ENCODE assay signal across 11 cellular contexts in the genomic region with DNA sequence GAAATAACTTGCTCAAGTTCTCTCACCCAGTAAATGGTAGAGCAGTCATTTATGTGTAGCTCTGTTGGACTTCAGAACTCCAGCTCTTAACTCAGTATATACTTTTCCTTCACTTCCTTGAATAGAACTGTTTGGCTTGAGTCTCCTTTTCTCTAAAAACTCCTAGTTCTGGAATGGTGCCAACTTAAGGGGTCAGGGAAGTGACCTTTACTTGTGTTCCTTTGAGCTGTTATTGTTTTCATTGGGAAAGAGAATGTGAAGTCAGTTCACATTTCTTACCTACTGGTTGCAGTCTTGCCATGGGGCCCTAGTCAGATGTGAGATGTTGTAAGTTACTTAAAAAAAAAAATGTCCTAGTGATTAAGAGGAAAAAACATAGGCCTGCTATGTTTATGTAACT.
DNase-seq lines count a peak whose midpoint lies in the region; ATAC-seq lines count a peak whose summit lies in the region.
"Had no signal": no experiment of that assay in that cellular context is flagged by ENCODE, and none has a peak within 500 bp of the region (broad histone marks: within the 10 kb centered on the region; RNA-seq: fewer than 3 reads in every experiment).

No MANE protein-coding gene starts in this region.

- no peaks in the 10 kb centered on the region for H3K27me3 ChIP-seq in right cardiac atrium (ENCODE audit: control insufficient read depth, insufficient read depth)

- intact Hi-C loops in right cardiac atrium (cut with DNase I) (no loop called here), sciatic nerve (cut with DNase I) (no loop called here)

- peak; percentile 66 for DNase-seq in HCEC 1CT
- peak; percentile 94 for DNase-seq in brain pericyte (ENCODE audit: low read depth, low spot score)
- no peak for DNase-seq in right cardiac atrium
- DNase-seq in sciatic nerve (ENCODE audit: low spot score), result no peak
- DNase-seq in SK-N-DZ (ENCODE audit: low spot score), result no peak
- no peak for DNase-seq in inferior parietal cortex (ENCODE audit: extremely low spot score)
- no peak for DNase-seq in stimulated activated CD4-positive, alpha-beta T cell treated with anti-CD3 and anti-CD28 coated beads, Interleukin-2, amount 100 ng/mL, for 48 hours
- DNase-seq: activated T-cell treated with anti-CD3 and anti-CD28 coated beads for 4 hours; naive thymus-derived CD4-positive, alpha-beta T cell; NCI-H446 treated with DMSO at 0.1 percent for 48 hours had no signal

- H3K27ac ChIP-seq in right cardiac atrium (ENCODE audit: low read length), result no peak overlapping the region

- H3K4me3 ChIP-seq in right cardiac atrium (ENCODE audit: low read length), result no peak overlapping the region

- H3K9me3 ChIP-seq in right cardiac atrium (ENCODE audit: control insufficient read depth, low read length), result no peaks in the 10 kb centered on the region

- H3K4me1 ChIP-seq in right cardiac atrium (ENCODE audit: control insufficient read depth, insufficient read depth, low read length), result peaks cover 8% of the 10 kb centered on the region

- ATAC-seq in right cardiac atrium, result peak; percentile 53 to 75
- ATAC-seq in sciatic nerve, result peak; percentile 92
- ATAC-seq in HG02981 (IDR thresholded peaks at IDR 0.05; ENCODE audit: unreplicated experiment), result no peak
- ATAC-seq: naive thymus-derived CD4-positive, alpha-beta T cell had no signal

Comparison
In these comparisons a context has a peak if more than half of its experiments do, and no peak if none do; other contexts are left out.
1. DNase-seq: peak in HCEC 1CT (single experiment) and brain pericyte (single experiment); none in right cardiac atrium (0 of 3), sciatic nerve (single experiment), SK-N-DZ (single experiment), inferior parietal cortex (single experiment) and stimulated activated CD4-positive, alpha-beta T cell treated with anti-CD3 and anti-CD28 coated beads, Interleukin-2, amount 100 ng/mL, for 48 hours (0 of 2).